In genomic region chr19:35026418-35026817, GRCh38 we compare ENCODE assay signal across 33 cellular contexts. TPM values are rescaled to one million over a fixed set of nuclear protein-coding genes. Genes with fewer than 3 reads are reported as not detected.
"Had no signal": no experiment of that assay in that cellular context is flagged by ENCODE, and none has a peak within 500 bp of the region (broad histone marks: within the 10 kb centered on the region; RNA-seq: fewer than 3 reads in every experiment).

No MANE protein-coding gene starts in this region.

- H3K4me3 ChIP-seq: esophagus muscularis mucosa, gastrocnemius medialis, heart left ventricle had no signal

- H3K4me1 ChIP-seq: foreskin keratinocyte had no signal

- H3K27ac Mint-ChIP-seq: activated CD8-positive, alpha-beta T cell treated with anti-CD3 and anti-CD28 coated beads for 36 hours; activated naive CD8-positive, alpha-beta T cell; activated T-helper 17 cell treated with anti-CD3 and anti-CD28 coated beads, Interleukin-2, amount 50 U/mL, for 72 hours; effector memory CD8-positive, alpha-beta T cell; WTC11 had no signal

- H3K9me3 ChIP-seq: esophagus muscularis mucosa, gastrocnemius medialis, heart left ventricle had no signal

- H3K27me3 ChIP-seq: brain microvascular endothelial cell, esophagus muscularis mucosa, gastrocnemius medialis had no signal

- FAIRE-seq: astrocyte, bronchial epithelial cell, colon had no signal

- ATAC-seq: activated CD8-positive, alpha-beta T cell treated with anti-CD3 and anti-CD28 coated beads for 36 hours; activated T-cell treated with anti-CD3 and anti-CD28 coated beads, Interleukin-2, amount 50 U/mL, for 4 hours; activated T-helper 17 cell treated with anti-CD3 and anti-CD28 coated beads, Interleukin-2, amount 50 U/mL, for 72 hours; effector memory CD8-positive, alpha-beta T cell; foreskin keratinocyte; gastrocnemius medialis; heart left ventricle; WTC11 had no signal

- DNase-seq: activated CD4-positive, alpha-beta T cell treated with anti-CD3 and anti-CD28 coated beads for 1 hour; activated CD4-positive, alpha-beta T cell treated with anti-CD3 and anti-CD28 coated beads for 4 hours; activated CD4-positive, alpha-beta T cell treated with anti-CD3 and anti-CD28 coated beads, Interleukin-2, amount 50 U/mL, for 1 hour; activated CD4-positive, alpha-beta T cell treated with anti-CD3 and anti-CD28 coated beads, Interleukin-2, amount 50 U/mL, for 48 hours; activated CD8-positive, alpha-beta memory T cell treated with anti-CD3 and anti-CD28 coated beads for 24 hours; activated CD8-positive, alpha-beta T cell treated with anti-CD3 and anti-CD28 coated beads for 36 hours; activated effector memory CD4-positive, alpha-beta T cell treated with Interleukin-2 at 50 U/mL for 16 hours; activated gamma-delta T cell treated with Interleukin-2 at 50 U/mL for 16 hours; activated naive CD4-positive, alpha-beta T cell treated with anti-CD3 and anti-CD28 coated beads, Interleukin-2, amount 50 U/mL, for 16 hours; activated naive CD4-positive, alpha-beta T cell treated with Interleukin-2 at 50 U/mL for 16 hours; activated T-cell treated with anti-CD3 and anti-CD28 coated beads, Interleukin-2, amount 50 U/mL, for 4 hours; amniotic stem cell; anterior cingulate cortex; brain microvascular endothelial cell; caudate nucleus; cortex of kidney; dermis blood vessel endothelial cell; effector CD4-positive, alpha-beta T cell; effector memory CD8-positive, alpha-beta T cell; erythroblast; foreskin keratinocyte; gastrocnemius medialis; glutamatergic neuron; heart left ventricle; T-helper 2 cell had no signal

- H3K9me3 Mint-ChIP-seq: activated CD8-positive, alpha-beta T cell treated with anti-CD3 and anti-CD28 coated beads for 36 hours; activated T-cell treated with anti-CD3 and anti-CD28 coated beads, Interleukin-2, amount 50 U/mL, for 4 hours; activated T-helper 17 cell treated with anti-CD3 and anti-CD28 coated beads, Interleukin-2, amount 50 U/mL, for 72 hours; effector memory CD8-positive, alpha-beta T cell; WTC11 had no signal

- H3K4me3 Mint-ChIP-seq: activated CD8-positive, alpha-beta T cell treated with anti-CD3 and anti-CD28 coated beads for 36 hours; activated naive CD8-positive, alpha-beta T cell; activated T-cell treated with anti-CD3 and anti-CD28 coated beads, Interleukin-2, amount 50 U/mL, for 4 hours; activated T-helper 17 cell treated with anti-CD3 and anti-CD28 coated beads, Interleukin-2, amount 50 U/mL, for 72 hours; effector memory CD8-positive, alpha-beta T cell; WTC11 had no signal

- H3K27ac ChIP-seq: brain microvascular endothelial cell, esophagus muscularis mucosa, foreskin keratinocyte, heart left ventricle had no signal

RNA-seq across cellular contexts. Expression of gene HPN, which starts 15.1 kb away (rescaled TPM):
- total RNA-seq: bronchial epithelial cell, chondrocyte, foreskin keratinocyte had no signal
- polyA plus RNA-seq: foreskin keratinocyte had no signal
